Comparison of ENCODE assay signal across 8 cellular contexts in the genomic region with DNA sequence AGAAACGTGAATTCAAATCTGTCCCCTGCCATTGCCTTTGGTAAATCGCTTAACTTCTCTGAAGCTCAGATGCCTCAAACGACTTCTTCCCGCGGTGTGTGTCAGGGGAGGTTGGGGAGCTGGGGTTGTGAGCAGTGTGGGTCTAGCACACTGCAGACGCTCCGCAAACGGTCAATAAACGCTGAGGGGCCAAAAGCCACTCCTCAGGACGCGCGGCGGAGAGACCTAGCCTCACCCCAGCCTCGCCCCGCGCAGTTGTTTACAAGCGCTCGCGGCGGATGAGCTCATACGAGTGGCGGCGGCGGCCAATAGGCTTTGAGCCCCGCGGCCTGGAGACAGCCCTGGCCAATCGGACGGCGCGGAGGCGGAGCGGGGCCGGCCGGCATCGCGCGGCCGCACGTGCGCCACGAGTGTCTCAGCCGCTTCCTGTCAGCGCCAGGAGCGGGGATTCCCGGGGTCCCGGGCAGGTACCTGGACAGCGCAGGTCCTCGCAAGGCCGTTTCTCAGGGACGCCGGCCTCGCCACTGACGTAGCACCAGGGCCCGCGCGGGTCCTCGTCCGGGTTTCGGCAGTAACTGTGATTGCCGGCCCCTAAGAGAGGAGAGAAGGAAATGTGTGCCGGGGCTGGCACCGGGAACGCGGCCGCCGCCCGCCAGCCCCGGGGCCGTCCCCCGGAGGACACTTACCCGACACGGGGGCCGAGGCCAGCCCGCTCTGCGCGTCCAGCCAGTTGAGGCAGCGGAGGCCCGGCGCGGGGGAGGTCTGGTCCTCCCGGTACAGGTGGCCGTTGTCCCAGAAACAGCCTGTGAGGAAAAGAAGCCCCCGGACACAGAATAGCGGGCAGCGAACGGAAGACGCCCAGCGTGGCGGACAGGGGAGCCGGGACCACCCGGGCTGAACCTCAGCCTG.
DNase-seq lines count a peak whose midpoint lies in the region; ATAC-seq and TF ChIP-seq lines count a peak whose summit lies in the region.

No MANE protein-coding gene starts in this region.

- peak overlapping the region; percentile 71 for H3K4me3 ChIP-seq in AG09309 (ENCODE audit: control insufficient read depth, low read depth, low read length)

- peak; percentile 92 for ATAC-seq in GM19023 (IDR thresholded peaks at IDR 0.05; ENCODE audit: unreplicated experiment)
- peak; percentile 93 for ATAC-seq in HG03175 (IDR thresholded peaks at IDR 0.05; ENCODE audit: unreplicated experiment)

- no peak for TF ChIP-seq CTCF in AG09309 (IDR thresholded peaks at IDR 0.05; ENCODE audit: control insufficient read depth, insufficient read depth, low read depth, low read length, missing control alignments)

- DNase-seq in AG09309 (ENCODE audit: low read depth), result no peak
- DNase-seq in NCI-H446 treated with DMSO at 0.1 percent for 48 hours (lab: John Stamatoyannopoulos, UW), result peak; percentile 81
- DNase-seq in activated CD4-positive, alpha-beta T cell treated with anti-CD3 and anti-CD28 coated beads for 1 hour, result peak; percentile 94
- DNase-seq in cerebellar nuclear complex (lab: John Stamatoyannopoulos, UW), result peak; percentile 39 to 81
- peak; percentile 86 for DNase-seq in kidney glomerular epithelial cell (lab: John Stamatoyannopoulos, UW)
- DNase-seq in stimulated activated CD4-positive, alpha-beta T cell treated with anti-CD3 and anti-CD28 coated beads, Interleukin-1b, Interleukin-23, amount 100 ng/mL, for 1 hour (ENCODE audit: low read depth in 2 of 2), result peak; percentile 77 to 89
